In genomic region chr7:79820387-79820786, GRCh38 we compare ENCODE assay signal across 9 cellular contexts.
DNase-seq lines count a peak whose midpoint lies in the region; ATAC-seq and TF ChIP-seq lines count a peak whose summit lies in the region.
"Had no signal": no experiment of that assay in that cellular context is flagged by ENCODE, and none has a peak within 500 bp of the region (broad histone marks: within the 10 kb centered on the region; RNA-seq: fewer than 3 reads in every experiment).

No MANE protein-coding gene starts in this region.

- ATAC-seq in left colon (peak; percentile 39), HG03439 (IDR thresholded peaks at IDR 0.05; ENCODE audit: unreplicated experiment) (no peak)

- H3K4me3 ChIP-seq in AG10803 (ENCODE audit: low read length) (no peak overlapping the region), astrocyte of the cerebellum (ENCODE audit: low read depth, low read length) (no peak overlapping the region), esophagus squamous epithelium (no peak overlapping the region)

- TF ChIP-seq CTCF in AG10803 (conservative IDR thresholded peaks at IDR 0.05; ENCODE audit: low read length) (no peak), astrocyte of the cerebellum (IDR thresholded peaks at IDR 0.05; ENCODE audit: low read depth, low read length, missing control alignments) (no peak), esophagus squamous epithelium (IDR thresholded peaks at IDR 0.05) (no peak)

- intact Hi-C loops in left colon (cut with DNase I, micrococcal nuclease): no loop called here
- intact Hi-C loops in esophagus squamous epithelium (cut with DNase I): no loop called here

- H3K9me3 ChIP-seq in esophagus squamous epithelium: no peaks in the 10 kb centered on the region

- no peak for TF ChIP-seq POLR2A in esophagus squamous epithelium (IDR thresholded peaks at IDR 0.05)

- in situ Hi-C loops in astrocyte of the cerebellum (cut with HindIII; ENCODE audit: low sequenced_read_pairs): no loop called here

- H3K4me1 ChIP-seq in esophagus squamous epithelium: no peaks in the 10 kb centered on the region

- H3K27me3 ChIP-seq in esophagus squamous epithelium: no peaks in the 10 kb centered on the region

- H3K27ac ChIP-seq in esophagus squamous epithelium: no peak overlapping the region

- DNase-seq in AG10803 (ENCODE audit: low read depth): peak; percentile 67
- DNase-seq in NCI-H1105 treated with DMSO at 0.1 percent for 48 hours (lab: John Stamatoyannopoulos, UW): peak; percentile 91
- peak; percentile 52 for DNase-seq in astrocyte of the cerebellum (ENCODE audit: low read depth)
- peak; percentile 24 to 33 for DNase-seq in left colon
- no peak for DNase-seq in cortex of kidney (lab: John Stamatoyannopoulos, UW)
- no peak for DNase-seq in middle frontal gyrus (ENCODE audit: extremely low spot score, low spot score)
- DNase-seq in esophagus squamous epithelium (lab: John Stamatoyannopoulos, UW): no peak
- DNase-seq: Calu3 had no signal

- WGBS in esophagus squamous epithelium, 2 donors: 10 to 31% methylated on average over 5 to 6 of the region's 6 CpGs

- no peaks in the 10 kb centered on the region for H3K36me3 ChIP-seq in esophagus squamous epithelium

Comparison
In these comparisons a context has a peak if more than half of its experiments do, and no peak if none do; other contexts are left out.
1. DNase-seq: peak in AG10803 (single experiment), NCI-H1105 treated with DMSO at 0.1 percent for 48 hours (single experiment), astrocyte of the cerebellum (single experiment) and left colon (2 of 2); none in cortex of kidney (single experiment), middle frontal gyrus (single experiment) and esophagus squamous epithelium (single experiment).